ENCODE assay signal across 1 cellular context in the genomic region with DNA sequence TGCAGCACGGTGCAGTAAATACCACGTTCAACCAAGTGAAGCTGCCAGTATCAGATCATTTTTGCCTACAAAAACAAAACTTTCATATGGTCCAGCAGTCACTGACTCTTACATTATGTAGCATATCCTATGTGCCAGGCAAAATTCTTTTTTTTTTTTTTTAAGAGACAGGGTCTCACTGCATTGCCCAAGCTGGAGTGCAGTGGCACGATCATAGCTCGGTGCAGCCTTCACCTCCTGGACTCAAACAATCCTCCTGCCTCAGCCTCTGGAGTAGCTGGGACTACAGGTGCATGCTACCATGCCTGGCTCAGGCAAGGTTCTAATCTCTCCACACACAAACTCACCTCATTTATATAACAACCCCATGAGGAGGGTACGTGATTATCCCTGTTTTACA.
TF ChIP-seq lines count a peak whose summit lies in the region.

No MANE protein-coding gene starts in this region.

TF ChIP-seq in H1, 55 proteins besides CTCF, POLR2A, EP300 and RAD21 (continued from another document):
- TF ChIP-seq, protein P1, sequence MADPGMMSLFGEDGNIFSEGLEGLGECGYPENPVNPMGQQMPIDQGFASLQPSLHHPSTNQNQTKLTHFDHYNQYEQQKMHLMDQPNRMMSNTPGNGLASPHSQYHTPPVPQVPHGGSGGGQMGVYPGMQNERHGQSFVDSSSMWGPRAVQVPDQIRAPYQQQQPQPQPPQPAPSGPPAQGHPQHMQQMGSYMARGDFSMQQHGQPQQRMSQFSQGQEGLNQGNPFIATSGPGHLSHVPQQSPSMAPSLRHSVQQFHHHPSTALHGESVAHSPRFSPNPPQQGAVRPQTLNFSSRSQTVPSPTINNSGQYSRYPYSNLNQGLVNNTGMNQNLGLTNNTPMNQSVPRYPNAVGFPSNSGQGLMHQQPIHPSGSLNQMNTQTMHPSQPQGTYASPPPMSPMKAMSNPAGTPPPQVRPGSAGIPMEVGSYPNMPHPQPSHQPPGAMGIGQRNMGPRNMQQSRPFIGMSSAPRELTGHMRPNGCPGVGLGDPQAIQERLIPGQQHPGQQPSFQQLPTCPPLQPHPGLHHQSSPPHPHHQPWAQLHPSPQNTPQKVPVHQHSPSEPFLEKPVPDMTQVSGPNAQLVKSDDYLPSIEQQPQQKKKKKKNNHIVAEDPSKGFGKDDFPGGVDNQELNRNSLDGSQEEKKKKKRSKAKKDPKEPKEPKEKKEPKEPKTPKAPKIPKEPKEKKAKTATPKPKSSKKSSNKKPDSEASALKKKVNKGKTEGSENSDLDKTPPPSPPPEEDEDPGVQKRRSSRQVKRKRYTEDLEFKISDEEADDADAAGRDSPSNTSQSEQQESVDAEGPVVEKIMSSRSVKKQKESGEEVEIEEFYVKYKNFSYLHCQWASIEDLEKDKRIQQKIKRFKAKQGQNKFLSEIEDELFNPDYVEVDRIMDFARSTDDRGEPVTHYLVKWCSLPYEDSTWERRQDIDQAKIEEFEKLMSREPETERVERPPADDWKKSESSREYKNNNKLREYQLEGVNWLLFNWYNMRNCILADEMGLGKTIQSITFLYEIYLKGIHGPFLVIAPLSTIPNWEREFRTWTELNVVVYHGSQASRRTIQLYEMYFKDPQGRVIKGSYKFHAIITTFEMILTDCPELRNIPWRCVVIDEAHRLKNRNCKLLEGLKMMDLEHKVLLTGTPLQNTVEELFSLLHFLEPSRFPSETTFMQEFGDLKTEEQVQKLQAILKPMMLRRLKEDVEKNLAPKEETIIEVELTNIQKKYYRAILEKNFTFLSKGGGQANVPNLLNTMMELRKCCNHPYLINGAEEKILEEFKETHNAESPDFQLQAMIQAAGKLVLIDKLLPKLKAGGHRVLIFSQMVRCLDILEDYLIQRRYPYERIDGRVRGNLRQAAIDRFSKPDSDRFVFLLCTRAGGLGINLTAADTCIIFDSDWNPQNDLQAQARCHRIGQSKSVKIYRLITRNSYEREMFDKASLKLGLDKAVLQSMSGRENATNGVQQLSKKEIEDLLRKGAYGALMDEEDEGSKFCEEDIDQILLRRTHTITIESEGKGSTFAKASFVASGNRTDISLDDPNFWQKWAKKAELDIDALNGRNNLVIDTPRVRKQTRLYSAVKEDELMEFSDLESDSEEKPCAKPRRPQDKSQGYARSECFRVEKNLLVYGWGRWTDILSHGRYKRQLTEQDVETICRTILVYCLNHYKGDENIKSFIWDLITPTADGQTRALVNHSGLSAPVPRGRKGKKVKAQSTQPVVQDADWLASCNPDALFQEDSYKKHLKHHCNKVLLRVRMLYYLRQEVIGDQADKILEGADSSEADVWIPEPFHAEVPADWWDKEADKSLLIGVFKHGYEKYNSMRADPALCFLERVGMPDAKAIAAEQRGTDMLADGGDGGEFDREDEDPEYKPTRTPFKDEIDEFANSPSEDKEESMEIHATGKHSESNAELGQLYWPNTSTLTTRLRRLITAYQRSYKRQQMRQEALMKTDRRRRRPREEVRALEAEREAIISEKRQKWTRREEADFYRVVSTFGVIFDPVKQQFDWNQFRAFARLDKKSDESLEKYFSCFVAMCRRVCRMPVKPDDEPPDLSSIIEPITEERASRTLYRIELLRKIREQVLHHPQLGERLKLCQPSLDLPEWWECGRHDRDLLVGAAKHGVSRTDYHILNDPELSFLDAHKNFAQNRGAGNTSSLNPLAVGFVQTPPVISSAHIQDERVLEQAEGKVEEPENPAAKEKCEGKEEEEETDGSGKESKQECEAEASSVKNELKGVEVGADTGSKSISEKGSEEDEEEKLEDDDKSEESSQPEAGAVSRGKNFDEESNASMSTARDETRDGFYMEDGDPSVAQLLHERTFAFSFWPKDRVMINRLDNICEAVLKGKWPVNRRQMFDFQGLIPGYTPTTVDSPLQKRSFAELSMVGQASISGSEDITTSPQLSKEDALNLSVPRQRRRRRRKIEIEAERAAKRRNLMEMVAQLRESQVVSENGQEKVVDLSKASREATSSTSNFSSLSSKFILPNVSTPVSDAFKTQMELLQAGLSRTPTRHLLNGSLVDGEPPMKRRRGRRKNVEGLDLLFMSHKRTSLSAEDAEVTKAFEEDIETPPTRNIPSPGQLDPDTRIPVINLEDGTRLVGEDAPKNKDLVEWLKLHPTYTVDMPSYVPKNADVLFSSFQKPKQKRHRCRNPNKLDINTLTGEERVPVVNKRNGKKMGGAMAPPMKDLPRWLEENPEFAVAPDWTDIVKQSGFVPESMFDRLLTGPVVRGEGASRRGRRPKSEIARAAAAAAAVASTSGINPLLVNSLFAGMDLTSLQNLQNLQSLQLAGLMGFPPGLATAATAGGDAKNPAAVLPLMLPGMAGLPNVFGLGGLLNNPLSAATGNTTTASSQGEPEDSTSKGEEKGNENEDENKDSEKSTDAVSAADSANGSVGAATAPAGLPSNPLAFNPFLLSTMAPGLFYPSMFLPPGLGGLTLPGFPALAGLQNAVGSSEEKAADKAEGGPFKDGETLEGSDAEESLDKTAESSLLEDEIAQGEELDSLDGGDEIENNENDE (IDR thresholded peaks at IDR 0.05; ENCODE audit: insufficient replicate concordance, low read length), result no peak
- no peak for TF ChIP-seq CHD1 (IDR thresholded peaks at IDR 0.05; ENCODE audit: low read depth, low read length)
- no peak for TF ChIP-seq JUN (IDR thresholded peaks at IDR 0.05; ENCODE audit: low read depth, low read length)
